In the genomic region with DNA sequence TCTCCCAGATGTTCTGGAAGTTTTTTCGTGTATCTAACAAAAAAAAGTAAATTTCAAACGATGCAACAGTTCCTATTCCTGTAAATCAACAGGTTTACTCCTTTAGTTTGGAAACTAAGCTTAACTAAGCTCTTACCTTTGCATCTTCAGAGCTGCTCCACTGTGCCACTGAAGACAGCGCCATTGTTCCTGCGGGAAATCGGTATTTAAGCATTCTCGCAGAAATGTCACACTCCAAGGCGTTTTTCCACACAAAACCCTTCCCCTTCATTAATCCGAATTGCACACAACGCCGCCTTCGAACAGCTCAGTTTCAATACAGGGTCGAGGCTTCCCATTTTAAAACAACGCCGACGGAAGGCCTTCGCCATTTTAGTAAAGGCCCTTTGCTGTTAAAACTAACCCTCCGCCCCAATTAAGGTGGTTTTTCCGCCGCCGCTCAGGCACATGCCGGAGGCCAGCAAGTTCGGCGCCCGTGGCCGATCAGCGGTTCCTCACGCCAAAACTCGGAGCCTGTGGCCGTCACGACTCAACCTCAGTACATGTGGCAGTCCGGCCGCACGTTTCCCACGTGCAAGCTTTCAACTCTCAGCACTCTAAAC, we compare ENCODE assay signal across 8 cellular contexts.
DNase-seq lines count a peak whose midpoint lies in the region; ATAC-seq and TF ChIP-seq lines count a peak whose summit lies in the region.

No MANE protein-coding gene starts in this region.

- H3K9me3 ChIP-seq in DND-41 (ENCODE audit: insufficient read depth, low read length, severe bottlenecking) = no peaks in the 10 kb centered on the region
- no peaks in the 10 kb centered on the region for H3K9me3 ChIP-seq in duodenal mucosa (ENCODE audit: control insufficient read depth in 1 of 2, low read length in 2 of 2)
- H3K9me3 ChIP-seq in muscle layer of colon (ENCODE audit: low read length) = no peaks in the 10 kb centered on the region

- H3K4me1 ChIP-seq in DND-41 (ENCODE audit: insufficient read depth, low read length) (peaks cover 54% of the 10 kb centered on the region), duodenal mucosa (ENCODE audit: control insufficient read depth in 1 of 2, insufficient read depth in 2 of 2, low read length in 2 of 2) (peaks cover 30 to 33% of the 10 kb centered on the region in 2 donors), muscle layer of colon (ENCODE audit: insufficient read depth, low read length) (peaks cover 30% of the 10 kb centered on the region)

- H3K27ac ChIP-seq in DND-41 (ENCODE audit: low read length) (peak overlapping the region; percentile 91), duodenal mucosa (ENCODE audit: low read depth, low read length) (peak overlapping the region; percentile 78), muscle layer of colon (ENCODE audit: low read depth, low read length) (peak overlapping the region; percentile 92)

- peak overlapping the region; percentile 66 for H2AFZ ChIP-seq in DND-41 (ENCODE audit: low read depth, low read length)

- TF ChIP-seq CTCF in DND-41 (IDR thresholded peaks at IDR 0.05; ENCODE audit: borderline replicate concordance, extremely low read depth, low read length, poor library complexity, severe bottlenecking) = no peak

- DNase-seq in DND-41 (no peak), NCI-H146 (lab: John Stamatoyannopoulos, UW) (peak; percentile 73), SW480 (ENCODE audit: low spot score) (no peak)
- no peak for DNase-seq in stimulated activated CD4-positive, alpha-beta T cell treated with anti-CD3 and anti-CD28 coated beads, Interleukin-4, amount 100 ng/mL, for 4 hours

- H3K36me3 ChIP-seq in DND-41 (ENCODE audit: insufficient read depth, low read length) = peaks cover 48% of the 10 kb centered on the region
- H3K36me3 ChIP-seq in duodenal mucosa (ENCODE audit: control insufficient read depth in 1 of 2, insufficient read depth in 2 of 2, low read length in 2 of 2) = peaks cover 0 to 7% of the 10 kb centered on the region in 2 donors
- no peaks in the 10 kb centered on the region for H3K36me3 ChIP-seq in muscle layer of colon (ENCODE audit: insufficient read depth, low read length)

- H3K27me3 ChIP-seq in DND-41 (ENCODE audit: insufficient read depth, low read length, poor library complexity) = no peaks in the 10 kb centered on the region
- no peaks in the 10 kb centered on the region for H3K27me3 ChIP-seq in duodenal mucosa (ENCODE audit: control insufficient read depth in 1 of 2, insufficient read depth in 2 of 2, low read length in 2 of 2)
- no peaks in the 10 kb centered on the region for H3K27me3 ChIP-seq in muscle layer of colon (ENCODE audit: control insufficient read depth in 1 of 2, insufficient read depth in 2 of 2, low read length in 2 of 2)

- peaks cover 89% of the 10 kb centered on the region for H3K79me2 ChIP-seq in DND-41 (ENCODE audit: insufficient read depth, low read length)

- H3K4me2 ChIP-seq in DND-41 (ENCODE audit: insufficient read depth, low read length) = peak overlapping the region; percentile 67

- H4K20me1 ChIP-seq in DND-41 (ENCODE audit: insufficient read depth, low read length) = peaks cover 34% of the 10 kb centered on the region; the same call in 1 of the 2 replicates

- peak overlapping the region; percentile 93 to 98 for H3K4me3 ChIP-seq in DND-41 (ENCODE audit: low read depth in 1 of 2, low read length in 2 of 2)
- peak overlapping the region; percentile 96 to 100 for H3K4me3 ChIP-seq in duodenal mucosa (ENCODE audit: low read depth in 1 of 2, low read length in 2 of 2)
- H3K4me3 ChIP-seq in muscle layer of colon (ENCODE audit: low read depth in 1 of 2, low read length in 2 of 2) = peak overlapping the region; percentile 88 to 98

- H3K9ac ChIP-seq in DND-41 (ENCODE audit: low read depth, low read length) (peak overlapping the region; percentile 97), duodenal mucosa (ENCODE audit: low read depth in 1 of 2, low read length in 2 of 2) (peak overlapping the region; percentile 91 to 95), muscle layer of colon (ENCODE audit: low read length) (peak overlapping the region; percentile 85)

- ATAC-seq in DND-41 (ENCODE audit: insufficient read depth, low read depth) (no peak), GM18502 (IDR thresholded peaks at IDR 0.05; ENCODE audit: poor library complexity, unreplicated experiment) (no peak), GM19452 (IDR thresholded peaks at IDR 0.05; ENCODE audit: unreplicated experiment) (no peak)
